In genomic region chr12:18343708-18344107, GRCh38 we compare ENCODE assay signal across 1 cellular context.
TF ChIP-seq lines count a peak whose summit lies in the region.

No MANE protein-coding gene starts in this region.

TF ChIP-seq in liver, 16 proteins besides CTCF, POLR2A, EP300 and RAD21 (continued from another document):
- TF ChIP-seq REST (IDR thresholded peaks at IDR 0.05): no peak
